In the genomic region with DNA sequence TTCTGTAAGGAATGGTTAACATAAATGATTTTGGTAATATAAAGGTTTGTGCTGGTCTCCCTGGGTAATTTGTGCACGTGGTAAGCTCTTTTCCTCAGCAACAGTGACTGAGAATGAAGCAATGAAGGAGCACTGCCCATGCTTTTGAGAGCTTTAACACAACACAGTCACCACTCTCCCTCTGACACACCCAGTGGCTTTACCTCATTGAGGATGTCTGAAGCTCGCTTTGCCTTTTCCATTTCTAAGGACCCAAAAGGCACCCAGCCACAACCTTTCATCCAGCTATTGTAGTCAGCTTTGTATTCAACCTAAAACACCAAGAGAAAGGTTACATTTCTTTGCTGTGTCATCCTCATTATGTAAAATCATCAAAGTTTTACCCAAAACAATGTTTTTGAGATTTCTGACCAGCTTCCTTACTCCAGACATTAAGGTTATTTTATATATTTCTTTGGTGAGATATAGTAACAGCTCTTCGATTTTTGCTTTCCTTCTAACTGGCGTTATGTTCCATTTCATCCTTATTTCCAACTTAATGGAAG, we compare ENCODE assay signal across 29 cellular contexts. TPM values are rescaled to one million over a fixed set of nuclear protein-coding genes. Genes with fewer than 3 reads are reported as not detected.
"Had no signal": no experiment of that assay in that cellular context is flagged by ENCODE, and none has a peak within 500 bp of the region (broad histone marks: within the 10 kb centered on the region; RNA-seq: fewer than 3 reads in every experiment).

No MANE protein-coding gene starts in this region.

- ATAC-seq: activated T-cell treated with anti-CD3 and anti-CD28 coated beads, Interleukin-2, amount 50 U/mL, for 72 hours; effector memory CD8-positive, alpha-beta T cell; foreskin keratinocyte; gastroesophageal sphincter; heart right ventricle had no signal

- H3K27me3 Mint-ChIP-seq: activated naive CD8-positive, alpha-beta T cell; activated T-cell treated with anti-CD3 and anti-CD28 coated beads, Interleukin-2, amount 50 U/mL, for 24 hours had no signal

- H3K36me3 ChIP-seq: brain microvascular endothelial cell, esophagus muscularis mucosa, gastroesophageal sphincter, heart right ventricle had no signal

- H3K27ac Mint-ChIP-seq: activated CD4-positive, alpha-beta memory T cell treated with anti-CD3 and anti-CD28 coated beads, Interleukin-2, amount 10 ng/mL, durations not matched to agents 7 days and 5 days; activated CD4-positive, alpha-beta T cell treated with anti-CD3 and anti-CD28 coated beads, Interleukin-2, amount 10 ng/mL, durations not matched to agents 7 days and 5 days; activated naive CD8-positive, alpha-beta T cell; activated T-cell treated with anti-CD3 and anti-CD28 coated beads, Interleukin-2, amount 50 U/mL, for 24 hours; activated T-cell treated with anti-CD3 and anti-CD28 coated beads, Interleukin-2, amount 50 U/mL, for 72 hours; effector memory CD8-positive, alpha-beta T cell had no signal

- H3K4me3 Mint-ChIP-seq: activated CD4-positive, alpha-beta memory T cell treated with anti-CD3 and anti-CD28 coated beads, Interleukin-2, amount 10 ng/mL, durations not matched to agents 7 days and 5 days; activated CD4-positive, alpha-beta T cell treated with anti-CD3 and anti-CD28 coated beads, Interleukin-2, amount 10 ng/mL, durations not matched to agents 7 days and 5 days; activated naive CD8-positive, alpha-beta T cell; activated T-cell treated with anti-CD3 and anti-CD28 coated beads, Interleukin-2, amount 50 U/mL, for 24 hours; activated T-cell treated with anti-CD3 and anti-CD28 coated beads, Interleukin-2, amount 50 U/mL, for 72 hours; effector memory CD8-positive, alpha-beta T cell had no signal

- H3K27me3 ChIP-seq: brain microvascular endothelial cell, esophagus muscularis mucosa, foreskin keratinocyte, gastroesophageal sphincter, heart right ventricle had no signal

- H3K4me3 ChIP-seq: esophagus muscularis mucosa, gastroesophageal sphincter, heart right ventricle had no signal

- H3K4me1 ChIP-seq: esophagus muscularis mucosa, foreskin keratinocyte, gastroesophageal sphincter, heart right ventricle had no signal

- H3K4me1 Mint-ChIP-seq: activated CD4-positive, alpha-beta memory T cell treated with anti-CD3 and anti-CD28 coated beads, Interleukin-2, amount 10 ng/mL, durations not matched to agents 7 days and 5 days; activated CD4-positive, alpha-beta T cell treated with anti-CD3 and anti-CD28 coated beads, Interleukin-2, amount 10 ng/mL, durations not matched to agents 7 days and 5 days had no signal

- H3K9me3 Mint-ChIP-seq: activated CD4-positive, alpha-beta memory T cell treated with anti-CD3 and anti-CD28 coated beads, Interleukin-2, amount 10 ng/mL, durations not matched to agents 7 days and 5 days; activated CD4-positive, alpha-beta T cell treated with anti-CD3 and anti-CD28 coated beads, Interleukin-2, amount 10 ng/mL, durations not matched to agents 7 days and 5 days; activated T-cell treated with anti-CD3 and anti-CD28 coated beads, Interleukin-2, amount 50 U/mL, for 24 hours; activated T-cell treated with anti-CD3 and anti-CD28 coated beads, Interleukin-2, amount 50 U/mL, for 72 hours; effector memory CD8-positive, alpha-beta T cell had no signal

- FAIRE-seq: astrocyte, colon had no signal

- H3K9me3 ChIP-seq: esophagus muscularis mucosa, gastroesophageal sphincter, heart right ventricle had no signal

- H3K27ac ChIP-seq: brain microvascular endothelial cell, esophagus muscularis mucosa, foreskin keratinocyte, gastroesophageal sphincter, heart right ventricle had no signal

- DNase-seq: activated CD4-positive, alpha-beta memory T cell treated with anti-CD3 and anti-CD28 coated beads, Interleukin-2, amount 10 ng/mL, durations not matched to agents 7 days and 5 days; activated CD4-positive, alpha-beta T cell treated with anti-CD3 and anti-CD28 coated beads for 1 hour; activated CD4-positive, alpha-beta T cell treated with anti-CD3 and anti-CD28 coated beads for 4 hours; activated CD4-positive, alpha-beta T cell treated with anti-CD3 and anti-CD28 coated beads, Interleukin-2, amount 10 ng/mL, durations not matched to agents 7 days and 5 days; activated CD4-positive, alpha-beta T cell treated with anti-CD3 and anti-CD28 coated beads, Interleukin-2, amount 50 U/mL, for 4 hours; activated CD8-positive, alpha-beta memory T cell treated with anti-CD3 and anti-CD28 coated beads, Interleukin-2, amount 50 U/mL, for 48 hours; activated gamma-delta T cell; activated naive CD4-positive, alpha-beta T cell treated with anti-CD3 and anti-CD28 coated beads, Interleukin-2, amount 50 U/mL, for 16 hours; activated naive CD4-positive, alpha-beta T cell treated with Interleukin-2 at 50 U/mL for 16 hours; activated T-cell treated with anti-CD3 and anti-CD28 coated beads for 4 hours; activated T-cell treated with anti-CD3 and anti-CD28 coated beads, Interleukin-2, amount 50 U/mL, for 24 hours; activated T-cell treated with anti-CD3 and anti-CD28 coated beads, Interleukin-2, amount 50 U/mL, for 72 hours; amniotic stem cell; anterior cingulate cortex; brain microvascular endothelial cell; caudate nucleus; cortex of kidney; dermis blood vessel endothelial cell; effector CD4-positive, alpha-beta T cell; effector memory CD8-positive, alpha-beta T cell; erythroblast; foreskin keratinocyte; heart right ventricle; T-helper 2 cell had no signal

RNA-seq across cellular contexts. Expression of gene NEB, which starts 51.7 kb away (rescaled TPM):
- polyA plus RNA-seq: foreskin keratinocyte had no signal
